1 cellular context compared by ENCODE assay signal in genomic region chr22:32744560-32744959, GRCh38.
TF ChIP-seq lines count a peak whose summit lies in the region.

No MANE protein-coding gene starts in this region.

TF ChIP-seq in IMR-90, 13 proteins besides CTCF, POLR2A, EP300 and RAD21:
- TF ChIP-seq USF2 (IDR thresholded peaks at IDR 0.05; ENCODE audit: low read depth, low read length) (no peak), CHD1 (IDR thresholded peaks at IDR 0.05; ENCODE audit: low read depth, low read length) (no peak), ELK1 (IDR thresholded peaks at IDR 0.05; ENCODE audit: borderline replicate concordance, low read depth, low read length) (no peak), RFX5 (IDR thresholded peaks at IDR 0.05; ENCODE audit: low read depth, low read length) (no peak), SMC3 (IDR thresholded peaks at IDR 0.05; ENCODE audit: low read depth, low read length) (no peak), BHLHE40 (IDR thresholded peaks at IDR 0.05; ENCODE audit: low read depth, low read length) (no peak), FOS (IDR thresholded peaks at IDR 0.05; ENCODE audit: low read depth, low read length) (no peak), CEBPB (IDR thresholded peaks at IDR 0.05; ENCODE audit: low read depth, low read length) (no peak), MAZ (IDR thresholded peaks at IDR 0.05; ENCODE audit: borderline replicate concordance, low read depth, low read length) (no peak), MAFK (IDR thresholded peaks at IDR 0.05; ENCODE audit: low read depth, low read length) (no peak), NFE2L2 (IDR thresholded peaks at IDR 0.05; ENCODE audit: low read depth, low read length) (no peak), MXI1 (IDR thresholded peaks at IDR 0.05; ENCODE audit: borderline replicate concordance, low read depth, low read length) (no peak), RCOR1 (IDR thresholded peaks at IDR 0.05; ENCODE audit: insufficient replicate concordance, low read length) (no peak)
